8 cellular contexts compared by ENCODE assay signal in the genomic region with DNA sequence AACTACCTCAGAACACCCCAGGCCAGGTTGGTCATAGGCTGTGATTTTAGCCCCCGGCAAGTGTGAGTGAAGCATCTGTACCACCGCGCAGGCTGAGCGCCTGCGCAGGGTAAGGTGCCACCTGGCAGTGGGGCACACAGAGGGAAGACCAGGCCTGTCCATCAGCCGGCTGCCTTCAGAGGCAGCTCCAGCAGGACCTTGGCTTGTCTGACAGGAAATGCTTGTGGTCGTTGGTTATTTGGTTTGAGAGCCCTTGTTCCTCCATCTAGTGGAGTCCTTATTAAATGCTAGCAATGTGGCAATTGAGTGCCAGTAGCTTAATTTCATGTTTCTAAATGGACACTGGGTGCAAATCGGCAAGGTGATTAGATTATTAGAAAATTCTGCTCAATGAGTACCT. TPM values are rescaled to one million over a fixed set of nuclear protein-coding genes. Genes with fewer than 3 reads are reported as not detected.
A peak's percentile ranks its signal among the peaks of the same experiment; 100 is the strongest.
DNase-seq lines count a peak whose midpoint lies in the region; ATAC-seq and TF ChIP-seq lines count a peak whose summit lies in the region.

No MANE protein-coding gene starts in this region.

- POLR2A ChIA-PET in activated CD8-positive, alpha-beta T cell treated with anti-CD3 and anti-CD28 coated beads, Interleukin-2, amount 10 ng/mL, durations not matched to agents 7 days and 5 days (lab: Charles Lee): interaction anchor here (1.0 kb wide), 1 partner anchor 27 kb away, joined by 3 read pairs; no protein-coding TSS in a partner anchor

- H3K4me3 Mint-ChIP-seq in activated CD8-positive, alpha-beta T cell treated with anti-CD3 and anti-CD28 coated beads, Interleukin-2, amount 10 ng/mL, durations not matched to agents 7 days and 5 days: no peak overlapping the region

- WGBS in gastroesophageal sphincter (ENCODE audit: low coverage in 1 of 2), 2 donors: 37 to 44% methylated on average over 2 of the region's 8 CpGs

- H3K4me1 ChIP-seq in gastroesophageal sphincter: peaks cover 0 to 56% (median 0%) of the 10 kb centered on the region in 3 donors

- CTCF ChIA-PET in activated CD8-positive, alpha-beta T cell treated with anti-CD3 and anti-CD28 coated beads, Interleukin-2, amount 10 ng/mL, durations not matched to agents 7 days and 5 days (lab: Charles Lee): interaction anchor here (0.6 to 2.1 kb wide), 10 partner anchors 8 to 367 kb away, joined by 3 to 9 read pairs (median 4); no protein-coding TSS in a partner anchor

- TF ChIP-seq EP300 in gastroesophageal sphincter (IDR thresholded peaks at IDR 0.05): no peak

- peak overlapping the region; percentile 71 for H3K27ac Mint-ChIP-seq in activated CD8-positive, alpha-beta T cell treated with anti-CD3 and anti-CD28 coated beads, Interleukin-2, amount 10 ng/mL, durations not matched to agents 7 days and 5 days

- TF ChIP-seq POLR2A in gastroesophageal sphincter (IDR thresholded peaks at IDR 0.05): no peak

- DNase-seq in GM03348 (ENCODE audit: low spot score) (peak; percentile 86), myocyte (ENCODE audit: low read depth) (peak; percentile 77)
- DNase-seq in activated CD8-positive, alpha-beta T cell treated with anti-CD3 and anti-CD28 coated beads, Interleukin-2, amount 10 ng/mL, durations not matched to agents 7 days and 5 days: no peak
- no peak for DNase-seq in activated CD4-positive, alpha-beta T cell treated with anti-CD3 and anti-CD28 coated beads, Interleukin-2, amount 50 U/mL, for 48 hours

- H3K27me3 Mint-ChIP-seq in activated CD8-positive, alpha-beta T cell treated with anti-CD3 and anti-CD28 coated beads, Interleukin-2, amount 10 ng/mL, durations not matched to agents 7 days and 5 days (ENCODE audit: low read depth): no peaks in the 10 kb centered on the region

- no peaks in the 10 kb centered on the region for H3K9me3 Mint-ChIP-seq in activated CD8-positive, alpha-beta T cell treated with anti-CD3 and anti-CD28 coated beads, Interleukin-2, amount 10 ng/mL, durations not matched to agents 7 days and 5 days (ENCODE audit: insufficient read depth)

- no peak overlapping the region for H3K4me3 ChIP-seq in gastroesophageal sphincter

- ATAC-seq in HG03108 (IDR thresholded peaks at IDR 0.05; ENCODE audit: unreplicated experiment) (peak; percentile 62), gastroesophageal sphincter (no peak), GM19452 (IDR thresholded peaks at IDR 0.05; ENCODE audit: unreplicated experiment) (no peak), GM21576 (IDR thresholded peaks at IDR 0.05; ENCODE audit: unreplicated experiment) (no peak)
- ATAC-seq in activated CD8-positive, alpha-beta T cell treated with anti-CD3 and anti-CD28 coated beads, Interleukin-2, amount 10 ng/mL, durations not matched to agents 7 days and 5 days: peak; percentile 42

- no peak for TF ChIP-seq CTCF in gastroesophageal sphincter (IDR thresholded peaks at IDR 0.05)

- no peaks in the 10 kb centered on the region for H3K9me3 ChIP-seq in gastroesophageal sphincter

- no peaks in the 10 kb centered on the region for H3K27me3 ChIP-seq in gastroesophageal sphincter

- H3K36me3 Mint-ChIP-seq in activated CD8-positive, alpha-beta T cell treated with anti-CD3 and anti-CD28 coated beads, Interleukin-2, amount 10 ng/mL, durations not matched to agents 7 days and 5 days (ENCODE audit: low read depth): peaks cover 29% of the 10 kb centered on the region

- peaks cover 46% of the 10 kb centered on the region for H3K4me1 Mint-ChIP-seq in activated CD8-positive, alpha-beta T cell treated with anti-CD3 and anti-CD28 coated beads, Interleukin-2, amount 10 ng/mL, durations not matched to agents 7 days and 5 days (ENCODE audit: low read depth)

- no peak overlapping the region for H3K27ac ChIP-seq in gastroesophageal sphincter

- H3K36me3 ChIP-seq in gastroesophageal sphincter: peaks cover 0 to 30% of the 10 kb centered on the region in 2 donors

RNA-seq across cellular contexts. Expression of a gene that starts 27.5 kb away (rescaled TPM):
- 10 to 100 TPM; 29.7 to 29.9 TPM for total RNA-seq in activated CD8-positive, alpha-beta T cell treated with anti-CD3 and anti-CD28 coated beads, Interleukin-2, amount 10 ng/mL, durations not matched to agents 7 days and 5 days
- total RNA-seq in myocyte (79.6 and 93.0 TPM in 2 replicates), gastroesophageal sphincter (10 to 100 TPM; 36.4 to 65.4 (median 52.9) TPM)
- polyA plus RNA-seq in myocyte (2012): 18.7 TPM

RNA-seq across cellular contexts. Expression of a gene that starts 39.8 kb away (rescaled TPM):
- total RNA-seq in activated CD8-positive, alpha-beta T cell treated with anti-CD3 and anti-CD28 coated beads, Interleukin-2, amount 10 ng/mL, durations not matched to agents 7 days and 5 days: 100 to 1,000 TPM; 107 TPM
- total RNA-seq in myocyte: 39.3 and 39.9 TPM in 2 replicates
- polyA plus RNA-seq in myocyte (2012): 41.0 TPM
- total RNA-seq in gastroesophageal sphincter: 10 to 100 TPM; 55.1 to 76.3 (median 62.5) TPM

RNA-seq across cellular contexts. Expression of a gene that starts 44.4 kb away (rescaled TPM):
- total RNA-seq in activated CD8-positive, alpha-beta T cell treated with anti-CD3 and anti-CD28 coated beads, Interleukin-2, amount 10 ng/mL, durations not matched to agents 7 days and 5 days: not detected
- total RNA-seq in myocyte (not detected in 2 replicates), gastroesophageal sphincter (under 1 TPM in 1 of 4 donors, not detected in 3; 0.31 TPM)
- not detected for polyA plus RNA-seq in myocyte (2012)

Comparison
In these comparisons a context has a peak if more than half of its experiments do, and no peak if none do; other contexts are left out.
1. DNase-seq: peak in GM03348 (single experiment) and myocyte (single experiment); none in activated CD8-positive, alpha-beta T cell treated with anti-CD3 and anti-CD28 coated beads, Interleukin-2, amount 10 ng/mL, durations not matched to agents 7 days and 5 days (single experiment) and activated CD4-positive, alpha-beta T cell treated with anti-CD3 and anti-CD28 coated beads, Interleukin-2, amount 50 U/mL, for 48 hours (0 of 2).
2. ATAC-seq: peak in HG03108 (single experiment) and activated CD8-positive, alpha-beta T cell treated with anti-CD3 and anti-CD28 coated beads, Interleukin-2, amount 10 ng/mL, durations not matched to agents 7 days and 5 days (single experiment); none in gastroesophageal sphincter (single experiment), GM19452 (single experiment) and GM21576 (single experiment).